In genomic region chr9:122820490-122820845, GRCh38 we compare ENCODE assay signal across 21 cellular contexts. TPM values are rescaled to one million over a fixed set of nuclear protein-coding genes. Genes with fewer than 3 reads are reported as not detected.
DNase-seq lines count a peak whose midpoint lies in the region; ATAC-seq and TF ChIP-seq lines count a peak whose summit lies in the region.
"Had no signal": no experiment of that assay in that cellular context is flagged by ENCODE, and none has a peak within 500 bp of the region (broad histone marks: within the 10 kb centered on the region; RNA-seq: fewer than 3 reads in every experiment).

No MANE protein-coding gene starts in this region.

- no peaks in the 10 kb centered on the region for H3K27me3 ChIP-seq in esophagus muscularis mucosa
- H3K27me3 ChIP-seq in subcutaneous abdominal adipose tissue (ENCODE audit: control insufficient read depth in 5 of 5, insufficient read depth in 4 of 5, low read length in 5 of 5), result no peaks in the 10 kb centered on the region
- H3K27me3 ChIP-seq in prostate gland (replicated peaks; ENCODE audit: insufficient read depth), result no peaks in the 10 kb centered on the region
- H3K27me3 ChIP-seq: BE2C, left lung had no signal

- H3K4me1 Mint-ChIP-seq in activated T-cell treated with anti-CD3 and anti-CD28 coated beads, Interleukin-2, amount 50 U/mL, for 24 hours (ENCODE audit: low read depth), result peaks cover 56% of the 10 kb centered on the region
- peaks cover 53% of the 10 kb centered on the region for H3K4me1 Mint-ChIP-seq in activated T-cell treated with anti-CD3 and anti-CD28 coated beads, Interleukin-2, amount 50 U/mL, for 4 hours (ENCODE audit: low read depth)

- TF ChIP-seq POLR2A in esophagus muscularis mucosa (IDR thresholded peaks at IDR 0.05; ENCODE audit: low read depth), result no peak
- TF ChIP-seq POLR2A in prostate gland (IDR thresholded peaks at IDR 0.05), result no peak

- H3K36me3 ChIP-seq in esophagus muscularis mucosa, result peaks cover 11 to 70% (median 45%) of the 10 kb centered on the region in 4 donors
- peaks cover 15 to 47% (median 31%) of the 10 kb centered on the region in 5 donors for H3K36me3 ChIP-seq in subcutaneous abdominal adipose tissue (ENCODE audit: control insufficient read depth in 5 of 5, insufficient read depth in 5 of 5, low read length in 5 of 5)
- H3K36me3 ChIP-seq in prostate gland, result no peaks in the 10 kb centered on the region

- H3K36me3 Mint-ChIP-seq in activated T-cell treated with anti-CD3 and anti-CD28 coated beads, Interleukin-2, amount 50 U/mL, for 24 hours (ENCODE audit: low read depth), result peaks cover 72% of the 10 kb centered on the region
- peaks cover 18% of the 10 kb centered on the region for H3K36me3 Mint-ChIP-seq in activated T-cell treated with anti-CD3 and anti-CD28 coated beads, Interleukin-2, amount 50 U/mL, for 4 hours (ENCODE audit: insufficient read depth)

- H3K4me3 ChIP-seq in esophagus muscularis mucosa, result no peak overlapping the region
- no peak overlapping the region for H3K4me3 ChIP-seq in subcutaneous abdominal adipose tissue (ENCODE audit: low read depth in 1 of 5, low read length in 5 of 5)
- no peak overlapping the region for H3K4me3 ChIP-seq in prostate gland
- H3K4me3 ChIP-seq: left lung had no signal

- POLR2A ChIA-PET in RWPE1 (lab: Yijun Ruan, JAX; ENCODE audit: low non-redundant PET), result no interaction called here

- intact Hi-C loops in esophagus muscularis mucosa (cut with DNase I), result loop anchor here (10.0 kb wide), 2 partner anchors 556 to 726 kb away; partner anchors contain the start of genes MRRF, RBM18 and TTLL11
- intact Hi-C loops in prostate gland (cut with DNase I), result no loop called here

- no peak overlapping the region for H3K4me3 Mint-ChIP-seq in activated T-cell treated with anti-CD3 and anti-CD28 coated beads, Interleukin-2, amount 50 U/mL, for 24 hours
- H3K4me3 Mint-ChIP-seq in activated T-cell treated with anti-CD3 and anti-CD28 coated beads, Interleukin-2, amount 50 U/mL, for 4 hours, result no peak overlapping the region
- H3K4me3 Mint-ChIP-seq: IgD-negative memory B cell; T-helper 1 cell treated with Interleukin-12 subunit alpha and Interleukin-12 subunit beta and Interleukin-4 antibody, amounts not matched to agents 30 μg/mL and 1 μg/mL, for 36 hours had no signal

- peaks cover 12 to 57% (median 32%) of the 10 kb centered on the region in 4 donors for H3K4me1 ChIP-seq in esophagus muscularis mucosa
- H3K4me1 ChIP-seq in subcutaneous abdominal adipose tissue (ENCODE audit: control insufficient read depth in 5 of 5, insufficient read depth in 5 of 5, low read length in 5 of 5), result peaks cover 2 to 37% (median 14%) of the 10 kb centered on the region in 5 donors
- H3K4me1 ChIP-seq in prostate gland (replicated peaks), result no peaks in the 10 kb centered on the region
- H3K4me1 ChIP-seq: BE2C had no signal

- H3K9me3 ChIP-seq in esophagus muscularis mucosa (no peaks in the 10 kb centered on the region), subcutaneous abdominal adipose tissue (ENCODE audit: control insufficient read depth in 5 of 5, low read length in 5 of 5) (no peaks in the 10 kb centered on the region), prostate gland (no peaks in the 10 kb centered on the region)
- H3K9me3 ChIP-seq: BE2C, left lung had no signal

- TF ChIP-seq CTCF in RWPE1 (conservative IDR thresholded peaks at IDR 0.05; ENCODE audit: low read depth) (no peak), esophagus muscularis mucosa (IDR thresholded peaks at IDR 0.05) (no peak), GM13976 (IDR thresholded peaks at IDR 0.05; ENCODE audit: borderline replicate concordance, control extremely low read depth, extremely low read depth, insufficient read depth, missing control alignments) (no peak), prostate gland (IDR thresholded peaks at IDR 0.05) (no peak)

- no peaks in the 10 kb centered on the region for H3K27me3 Mint-ChIP-seq in activated T-cell treated with anti-CD3 and anti-CD28 coated beads, Interleukin-2, amount 50 U/mL, for 24 hours
- no peaks in the 10 kb centered on the region for H3K27me3 Mint-ChIP-seq in activated T-cell treated with anti-CD3 and anti-CD28 coated beads, Interleukin-2, amount 50 U/mL, for 4 hours (ENCODE audit: low read depth)
- H3K27me3 Mint-ChIP-seq: IgD-negative memory B cell had no signal

- no peak overlapping the region for H3K9ac ChIP-seq in subcutaneous abdominal adipose tissue (ENCODE audit: low read length in 5 of 5)

- DNase-seq in activated T-cell treated with anti-CD3 and anti-CD28 coated beads, Interleukin-2, amount 50 U/mL, for 24 hours, result no peak
- no peak for DNase-seq in activated T-cell treated with anti-CD3 and anti-CD28 coated beads, Interleukin-2, amount 50 U/mL, for 4 hours
- DNase-seq in RWPE1 (ENCODE audit: low spot score) (no peak), esophagus muscularis mucosa (ENCODE audit: extremely low spot score) (no peak), NCI-H226 (no peak), GM13976 (ENCODE audit: low spot score) (no peak), prostate gland (ENCODE audit: low spot score) (no peak)
- DNase-seq: activated gamma-delta T cell treated with Interleukin-2 at 50 U/mL for 16 hours; BE2C; cerebellar nuclear complex; effector memory CD4-positive, alpha-beta T cell; left lung; NCI-H1436 treated with DMSO at 0.1 percent for 48 hours had no signal

- CTCF ChIA-PET in RWPE1 (lab: Yijun Ruan, JAX), result interaction anchor here (0.6 kb wide), 1 partner anchor 8 kb away, joined by 4 read pairs; the partner anchor contains the start of gene PDCL

- H3K27ac Mint-ChIP-seq in activated T-cell treated with anti-CD3 and anti-CD28 coated beads, Interleukin-2, amount 50 U/mL, for 24 hours, result peak overlapping the region; percentile 50
- H3K27ac Mint-ChIP-seq: T-helper 1 cell treated with Interleukin-12 subunit alpha and Interleukin-12 subunit beta and Interleukin-4 antibody, amounts not matched to agents 30 μg/mL and 1 μg/mL, for 36 hours had no signal

- 94% methylated on average over 11 of the region's 11 CpGs for WGBS in esophagus muscularis mucosa
- 89% methylated on average over 11 of the region's 11 CpGs for WGBS in prostate gland

- H3K9me3 Mint-ChIP-seq in activated T-cell treated with anti-CD3 and anti-CD28 coated beads, Interleukin-2, amount 50 U/mL, for 24 hours, result no peaks in the 10 kb centered on the region
- no peaks in the 10 kb centered on the region for H3K9me3 Mint-ChIP-seq in activated T-cell treated with anti-CD3 and anti-CD28 coated beads, Interleukin-2, amount 50 U/mL, for 4 hours
- H3K9me3 Mint-ChIP-seq: IgD-negative memory B cell; T-helper 1 cell treated with Interleukin-12 subunit alpha and Interleukin-12 subunit beta and Interleukin-4 antibody, amounts not matched to agents 30 μg/mL and 1 μg/mL, for 36 hours had no signal

- H3K27ac ChIP-seq in RWPE1, result 0 out of 2 replicates have a peak overlapping the region, but pooled peaks have one; percentile 9
- peak overlapping the region in 3 of 4 donors; percentile 10 to 44 (median 13) for H3K27ac ChIP-seq in esophagus muscularis mucosa (replicated peaks in 1 of 4)
- peak overlapping the region; percentile 11 for H3K27ac ChIP-seq in subcutaneous abdominal adipose tissue (ENCODE audit: low read depth, low read length)
- H3K27ac ChIP-seq in prostate gland, result peak overlapping the region in 1 of 2 donors; percentile 36

- in situ Hi-C loops in GM13976 (cut with MboI; ENCODE audit: low sequenced_read_pairs, unreplicated experiment), result no loop called here

- ATAC-seq in activated T-cell treated with anti-CD3 and anti-CD28 coated beads, Interleukin-2, amount 50 U/mL, for 4 hours, result no peak
- ATAC-seq: left lung had no signal

- no peak for TF ChIP-seq EP300 in esophagus muscularis mucosa (IDR thresholded peaks at IDR 0.05)

RNA-seq across cellular contexts. Expression of gene PDCL, which starts 7.9 kb away (rescaled TPM):
- total RNA-seq in activated T-cell treated with anti-CD3 and anti-CD28 coated beads, Interleukin-2, amount 50 U/mL, for 4 hours, result 10 to 100 TPM; 12.6 to 17.7 (median 13.3) TPM
- 10 to 100 TPM; 12.5 to 18.7 (median 15.7) TPM for total RNA-seq in esophagus muscularis mucosa
- 10 to 100 TPM; 13.9 to 21.9 TPM for total RNA-seq in prostate gland

RNA-seq across cellular contexts. Expression of gene OR1K1, which starts 20.5 kb away (rescaled TPM):
- total RNA-seq in activated T-cell treated with anti-CD3 and anti-CD28 coated beads, Interleukin-2, amount 50 U/mL, for 4 hours, result not detected
- total RNA-seq in esophagus muscularis mucosa (not detected), prostate gland (not detected)
- total RNA-seq: fibroblast of lung, G401, left lung, M059J, mucosa of gallbladder, renal cortical epithelial cell had no signal

RNA-seq across cellular contexts. Expression of gene OR5C1, which starts 31.7 kb away (rescaled TPM):
- total RNA-seq in activated T-cell treated with anti-CD3 and anti-CD28 coated beads, Interleukin-2, amount 50 U/mL, for 4 hours, result not detected
- total RNA-seq in esophagus muscularis mucosa (not detected), prostate gland (not detected)
- total RNA-seq: fibroblast of lung, G401, left lung, M059J, mucosa of gallbladder, renal cortical epithelial cell had no signal
